Comparison of ENCODE assay signal across 1 cellular context in the genomic region with DNA sequence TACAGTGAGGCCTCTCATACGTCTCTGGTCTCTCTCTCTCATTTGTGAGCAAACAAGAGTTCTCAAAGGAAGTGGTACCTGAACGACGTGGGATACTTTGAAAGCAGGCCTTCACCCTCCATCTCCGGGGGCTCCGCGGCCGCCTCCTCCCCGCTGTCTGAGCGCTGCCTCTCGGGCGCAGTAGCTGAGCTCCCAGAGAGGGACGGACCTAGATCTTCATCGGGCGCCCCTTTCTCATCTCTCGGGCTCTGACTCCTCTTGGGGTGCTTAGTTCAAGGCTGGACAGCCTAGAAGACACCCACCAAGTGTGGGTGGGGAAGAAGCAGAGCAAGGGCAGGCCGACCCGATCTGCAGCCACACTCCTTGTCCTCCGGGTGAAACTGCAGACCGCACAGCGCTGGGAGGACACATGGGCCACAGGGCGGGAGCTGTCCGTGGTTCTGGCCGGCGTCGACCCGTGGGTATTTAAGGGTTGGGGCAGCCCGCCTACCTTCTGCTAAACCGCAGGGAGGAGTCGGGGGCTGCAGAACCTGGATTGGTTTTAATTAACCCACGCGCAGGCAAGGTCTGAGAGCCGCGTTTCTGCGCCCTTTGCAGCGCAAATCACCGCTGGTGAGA.
TF ChIP-seq lines count a peak whose summit lies in the region.

No MANE protein-coding gene starts in this region.

TF ChIP-seq in HepG2, 621 proteins besides CTCF, POLR2A, EP300 and RAD21 (continued from another document and continues in another):
- peak; percentile 57 for TF ChIP-seq TEAD3 (CRISPR knock-in tag; optimal IDR thresholded peaks at IDR 0.05; ENCODE audit: borderline replicate concordance)
- no peak for TF ChIP-seq GZF1 (CRISPR knock-in tag; IDR thresholded peaks at IDR 0.05)
- TF ChIP-seq, protein P1, sequence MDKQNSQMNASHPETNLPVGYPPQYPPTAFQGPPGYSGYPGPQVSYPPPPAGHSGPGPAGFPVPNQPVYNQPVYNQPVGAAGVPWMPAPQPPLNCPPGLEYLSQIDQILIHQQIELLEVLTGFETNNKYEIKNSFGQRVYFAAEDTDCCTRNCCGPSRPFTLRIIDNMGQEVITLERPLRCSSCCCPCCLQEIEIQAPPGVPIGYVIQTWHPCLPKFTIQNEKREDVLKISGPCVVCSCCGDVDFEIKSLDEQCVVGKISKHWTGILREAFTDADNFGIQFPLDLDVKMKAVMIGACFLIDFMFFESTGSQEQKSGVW (CRISPR knock-in tag; IDR thresholded peaks at IDR 0.05; ENCODE audit: borderline replicate concordance) = no peak
- TF ChIP-seq ATF7-NPFF (CRISPR knock-in tag; IDR thresholded peaks at IDR 0.05; ENCODE audit: low read depth) = peak; percentile 50; the same call in 1 of the 2 replicates
- no peak for TF ChIP-seq FOXA3 (CRISPR knock-in tag; IDR thresholded peaks at IDR 0.05)
- TF ChIP-seq, protein P2, sequence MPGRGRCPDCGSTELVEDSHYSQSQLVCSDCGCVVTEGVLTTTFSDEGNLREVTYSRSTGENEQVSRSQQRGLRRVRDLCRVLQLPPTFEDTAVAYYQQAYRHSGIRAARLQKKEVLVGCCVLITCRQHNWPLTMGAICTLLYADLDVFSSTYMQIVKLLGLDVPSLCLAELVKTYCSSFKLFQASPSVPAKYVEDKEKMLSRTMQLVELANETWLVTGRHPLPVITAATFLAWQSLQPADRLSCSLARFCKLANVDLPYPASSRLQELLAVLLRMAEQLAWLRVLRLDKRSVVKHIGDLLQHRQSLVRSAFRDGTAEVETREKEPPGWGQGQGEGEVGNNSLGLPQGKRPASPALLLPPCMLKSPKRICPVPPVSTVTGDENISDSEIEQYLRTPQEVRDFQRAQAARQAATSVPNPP (CRISPR knock-in tag; IDR thresholded peaks at IDR 0.05) = no peak
- TF ChIP-seq, protein P3, sequence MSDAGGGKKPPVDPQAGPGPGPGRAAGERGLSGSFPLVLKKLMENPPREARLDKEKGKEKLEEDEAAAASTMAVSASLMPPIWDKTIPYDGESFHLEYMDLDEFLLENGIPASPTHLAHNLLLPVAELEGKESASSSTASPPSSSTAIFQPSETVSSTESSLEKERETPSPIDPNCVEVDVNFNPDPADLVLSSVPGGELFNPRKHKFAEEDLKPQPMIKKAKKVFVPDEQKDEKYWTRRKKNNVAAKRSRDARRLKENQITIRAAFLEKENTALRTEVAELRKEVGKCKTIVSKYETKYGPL (CRISPR knock-in tag; IDR thresholded peaks at IDR 0.05) = peak; percentile 65; the same call in 1 of the 2 replicates
- TF ChIP-seq ZNF775 (CRISPR knock-in tag; IDR thresholded peaks at IDR 0.05; ENCODE audit: borderline replicate concordance) = no peak
- no peak for TF ChIP-seq FOXJ3 (CRISPR knock-in tag; IDR thresholded peaks at IDR 0.05; ENCODE audit: borderline replicate concordance)
- no peak for TF ChIP-seq ZFP41 (CRISPR knock-in tag; IDR thresholded peaks at IDR 0.05; ENCODE audit: borderline replicate concordance)
- no peak for TF ChIP-seq NR2F6 (IDR thresholded peaks at IDR 0.05)
- 0 out of 2 replicates have a peak, but pooled peaks have one; percentile 32 for TF ChIP-seq NR2F6 (CRISPR knock-in tag; IDR thresholded peaks at IDR 0.05)
- TF ChIP-seq, protein P4, sequence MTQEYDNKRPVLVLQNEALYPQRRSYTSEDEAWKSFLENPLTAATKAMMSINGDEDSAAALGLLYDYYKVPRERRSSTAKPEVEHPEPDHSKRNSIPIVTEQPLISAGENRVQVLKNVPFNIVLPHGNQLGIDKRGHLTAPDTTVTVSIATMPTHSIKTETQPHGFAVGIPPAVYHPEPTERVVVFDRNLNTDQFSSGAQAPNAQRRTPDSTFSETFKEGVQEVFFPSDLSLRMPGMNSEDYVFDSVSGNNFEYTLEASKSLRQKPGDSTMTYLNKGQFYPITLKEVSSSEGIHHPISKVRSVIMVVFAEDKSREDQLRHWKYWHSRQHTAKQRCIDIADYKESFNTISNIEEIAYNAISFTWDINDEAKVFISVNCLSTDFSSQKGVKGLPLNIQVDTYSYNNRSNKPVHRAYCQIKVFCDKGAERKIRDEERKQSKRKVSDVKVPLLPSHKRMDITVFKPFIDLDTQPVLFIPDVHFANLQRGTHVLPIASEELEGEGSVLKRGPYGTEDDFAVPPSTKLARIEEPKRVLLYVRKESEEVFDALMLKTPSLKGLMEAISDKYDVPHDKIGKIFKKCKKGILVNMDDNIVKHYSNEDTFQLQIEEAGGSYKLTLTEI (CRISPR knock-in tag; conservative IDR thresholded peaks at IDR 0.05) = no peak
- TF ChIP-seq MIER2 (CRISPR knock-in tag; IDR thresholded peaks at IDR 0.05) = peak; percentile 98
- TF ChIP-seq, protein P5, sequence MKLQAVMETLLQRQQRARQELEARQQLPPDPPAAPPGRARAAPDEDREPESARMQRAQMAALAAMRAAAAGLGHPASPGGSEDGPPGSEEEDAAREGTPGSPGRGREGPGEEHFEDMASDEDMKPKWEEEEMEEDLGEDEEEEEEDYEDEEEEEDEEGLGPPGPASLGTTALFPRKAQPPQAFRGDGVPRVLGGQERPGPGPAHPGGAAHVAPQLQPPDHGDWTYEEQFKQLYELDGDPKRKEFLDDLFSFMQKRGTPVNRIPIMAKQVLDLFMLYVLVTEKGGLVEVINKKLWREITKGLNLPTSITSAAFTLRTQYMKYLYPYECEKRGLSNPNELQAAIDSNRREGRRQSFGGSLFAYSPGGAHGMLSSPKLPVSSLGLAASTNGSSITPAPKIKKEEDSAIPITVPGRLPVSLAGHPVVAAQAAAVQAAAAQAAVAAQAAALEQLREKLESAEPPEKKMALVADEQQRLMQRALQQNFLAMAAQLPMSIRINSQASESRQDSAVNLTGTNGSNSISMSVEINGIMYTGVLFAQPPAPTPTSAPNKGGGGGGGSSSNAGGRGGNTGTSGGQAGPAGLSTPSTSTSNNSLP (IDR thresholded peaks at IDR 0.05; ENCODE audit: low read depth, low read length) = no peak
- no peak for TF ChIP-seq TCF7L2 (IDR thresholded peaks at IDR 0.05; ENCODE audit: low read depth, low read length)
- TF ChIP-seq, protein P6, sequence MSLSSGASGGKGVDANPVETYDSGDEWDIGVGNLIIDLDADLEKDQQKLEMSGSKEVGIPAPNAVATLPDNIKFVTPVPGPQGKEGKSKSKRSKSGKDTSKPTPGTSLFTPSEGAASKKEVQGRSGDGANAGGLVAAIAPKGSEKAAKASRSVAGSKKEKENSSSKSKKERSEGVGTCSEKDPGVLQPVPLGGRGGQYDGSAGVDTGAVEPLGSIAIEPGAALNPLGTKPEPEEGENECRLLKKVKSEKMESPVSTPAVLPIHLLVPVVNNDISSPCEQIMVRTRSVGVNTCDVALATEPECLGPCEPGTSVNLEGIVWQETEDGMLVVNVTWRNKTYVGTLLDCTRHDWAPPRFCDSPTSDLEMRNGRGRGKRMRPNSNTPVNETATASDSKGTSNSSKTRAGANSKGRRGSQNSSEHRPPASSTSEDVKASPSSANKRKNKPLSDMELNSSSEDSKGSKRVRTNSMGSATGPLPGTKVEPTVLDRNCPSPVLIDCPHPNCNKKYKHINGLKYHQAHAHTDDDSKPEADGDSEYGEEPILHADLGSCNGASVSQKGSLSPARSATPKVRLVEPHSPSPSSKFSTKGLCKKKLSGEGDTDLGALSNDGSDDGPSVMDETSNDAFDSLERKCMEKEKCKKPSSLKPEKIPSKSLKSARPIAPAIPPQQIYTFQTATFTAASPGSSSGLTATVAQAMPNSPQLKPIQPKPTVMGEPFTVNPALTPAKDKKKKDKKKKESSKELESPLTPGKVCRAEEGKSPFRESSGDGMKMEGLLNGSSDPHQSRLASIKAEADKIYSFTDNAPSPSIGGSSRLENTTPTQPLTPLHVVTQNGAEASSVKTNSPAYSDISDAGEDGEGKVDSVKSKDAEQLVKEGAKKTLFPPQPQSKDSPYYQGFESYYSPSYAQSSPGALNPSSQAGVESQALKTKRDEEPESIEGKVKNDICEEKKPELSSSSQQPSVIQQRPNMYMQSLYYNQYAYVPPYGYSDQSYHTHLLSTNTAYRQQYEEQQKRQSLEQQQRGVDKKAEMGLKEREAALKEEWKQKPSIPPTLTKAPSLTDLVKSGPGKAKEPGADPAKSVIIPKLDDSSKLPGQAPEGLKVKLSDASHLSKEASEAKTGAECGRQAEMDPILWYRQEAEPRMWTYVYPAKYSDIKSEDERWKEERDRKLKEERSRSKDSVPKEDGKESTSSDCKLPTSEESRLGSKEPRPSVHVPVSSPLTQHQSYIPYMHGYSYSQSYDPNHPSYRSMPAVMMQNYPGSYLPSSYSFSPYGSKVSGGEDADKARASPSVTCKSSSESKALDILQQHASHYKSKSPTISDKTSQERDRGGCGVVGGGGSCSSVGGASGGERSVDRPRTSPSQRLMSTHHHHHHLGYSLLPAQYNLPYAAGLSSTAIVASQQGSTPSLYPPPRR (CRISPR knock-in tag; IDR thresholded peaks at IDR 0.05; ENCODE audit: borderline replicate concordance) = no peak
- TF ChIP-seq RARG (CRISPR knock-in tag; IDR thresholded peaks at IDR 0.05; ENCODE audit: low read depth) = no peak
- no peak for TF ChIP-seq JUND (CRISPR knock-in tag; IDR thresholded peaks at IDR 0.05)
- TF ChIP-seq, protein P7, sequence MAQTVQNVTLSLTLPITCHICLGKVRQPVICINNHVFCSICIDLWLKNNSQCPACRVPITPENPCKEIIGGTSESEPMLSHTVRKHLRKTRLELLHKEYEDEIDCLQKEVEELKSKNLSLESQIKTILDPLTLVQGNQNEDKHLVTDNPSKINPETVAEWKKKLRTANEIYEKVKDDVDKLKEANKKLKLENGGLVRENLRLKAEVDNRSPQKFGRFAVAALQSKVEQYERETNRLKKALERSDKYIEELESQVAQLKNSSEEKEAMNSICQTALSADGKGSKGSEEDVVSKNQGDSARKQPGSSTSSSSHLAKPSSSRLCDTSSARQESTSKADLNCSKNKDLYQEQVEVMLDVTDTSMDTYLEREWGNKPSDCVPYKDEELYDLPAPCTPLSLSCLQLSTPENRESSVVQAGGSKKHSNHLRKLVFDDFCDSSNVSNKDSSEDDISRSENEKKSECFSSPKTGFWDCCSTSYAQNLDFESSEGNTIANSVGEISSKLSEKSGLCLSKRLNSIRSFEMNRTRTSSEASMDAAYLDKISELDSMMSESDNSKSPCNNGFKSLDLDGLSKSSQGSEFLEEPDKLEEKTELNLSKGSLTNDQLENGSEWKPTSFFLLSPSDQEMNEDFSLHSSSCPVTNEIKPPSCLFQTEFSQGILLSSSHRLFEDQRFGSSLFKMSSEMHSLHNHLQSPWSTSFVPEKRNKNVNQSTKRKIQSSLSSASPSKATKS (CRISPR knock-in tag; IDR thresholded peaks at IDR 0.05) = no peak
- TF ChIP-seq, protein P8, sequence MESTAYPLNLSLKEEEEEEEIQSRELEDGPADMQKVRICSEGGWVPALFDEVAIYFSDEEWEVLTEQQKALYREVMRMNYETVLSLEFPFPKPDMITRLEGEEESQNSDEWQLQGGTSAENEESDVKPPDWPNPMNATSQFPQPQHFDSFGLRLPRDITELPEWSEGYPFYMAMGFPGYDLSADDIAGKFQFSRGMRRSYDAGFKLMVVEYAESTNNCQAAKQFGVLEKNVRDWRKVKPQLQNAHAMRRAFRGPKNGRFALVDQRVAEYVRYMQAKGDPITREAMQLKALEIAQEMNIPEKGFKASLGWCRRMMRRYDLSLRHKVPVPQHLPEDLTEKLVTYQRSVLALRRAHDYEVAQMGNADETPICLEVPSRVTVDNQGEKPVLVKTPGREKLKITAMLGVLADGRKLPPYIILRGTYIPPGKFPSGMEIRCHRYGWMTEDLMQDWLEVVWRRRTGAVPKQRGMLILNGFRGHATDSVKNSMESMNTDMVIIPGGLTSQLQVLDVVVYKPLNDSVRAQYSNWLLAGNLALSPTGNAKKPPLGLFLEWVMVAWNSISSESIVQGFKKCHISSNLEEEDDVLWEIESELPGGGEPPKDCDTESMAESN (CRISPR knock-in tag; conservative IDR thresholded peaks at IDR 0.05) = no peak
- TF ChIP-seq ISX (CRISPR knock-in tag; conservative IDR thresholded peaks at IDR 0.05) = peak; percentile 67; the same call in 1 of the 2 replicates
- TF ChIP-seq BHLHE40 (IDR thresholded peaks at IDR 0.05; ENCODE audit: low read length) = no peak
- TF ChIP-seq PTBP1 (IDR thresholded peaks at IDR 0.05; ENCODE audit: low read depth, low read length, poor library complexity, severe bottlenecking) = no peak
- TF ChIP-seq, protein P9, sequence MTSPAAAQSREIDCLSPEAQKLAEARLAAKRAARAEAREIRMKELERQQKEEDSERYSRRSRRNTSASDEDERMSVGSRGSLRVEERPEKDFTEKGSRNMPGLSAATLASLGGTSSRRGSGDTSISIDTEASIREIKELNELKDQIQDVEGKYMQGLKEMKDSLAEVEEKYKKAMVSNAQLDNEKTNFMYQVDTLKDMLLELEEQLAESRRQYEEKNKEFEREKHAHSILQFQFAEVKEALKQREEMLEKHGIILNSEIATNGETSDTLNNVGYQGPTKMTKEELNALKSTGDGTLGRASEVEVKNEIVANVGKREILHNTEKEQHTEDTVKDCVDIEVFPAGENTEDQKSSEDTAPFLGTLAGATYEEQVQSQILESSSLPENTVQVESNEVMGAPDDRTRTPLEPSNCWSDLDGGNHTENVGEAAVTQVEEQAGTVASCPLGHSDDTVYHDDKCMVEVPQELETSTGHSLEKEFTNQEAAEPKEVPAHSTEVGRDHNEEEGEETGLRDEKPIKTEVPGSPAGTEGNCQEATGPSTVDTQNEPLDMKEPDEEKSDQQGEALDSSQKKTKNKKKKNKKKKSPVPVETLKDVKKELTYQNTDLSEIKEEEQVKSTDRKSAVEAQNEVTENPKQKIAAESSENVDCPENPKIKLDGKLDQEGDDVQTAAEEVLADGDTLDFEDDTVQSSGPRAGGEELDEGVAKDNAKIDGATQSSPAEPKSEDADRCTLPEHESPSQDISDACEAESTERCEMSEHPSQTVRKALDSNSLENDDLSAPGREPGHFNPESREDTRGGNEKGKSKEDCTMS (CRISPR knock-in tag; conservative IDR thresholded peaks at IDR 0.05) = peak; percentile 85; the same call in 1 of the 2 replicates
- TF ChIP-seq NFIC (IDR thresholded peaks at IDR 0.05; ENCODE audit: low read length) = no peak
- no peak for TF ChIP-seq SYNCRIP (IDR thresholded peaks at IDR 0.05; ENCODE audit: insufficient read depth, low read depth, low read length)
- TF ChIP-seq ZKSCAN5 (CRISPR knock-in tag; IDR thresholded peaks at IDR 0.05) = no peak
- no peak for TF ChIP-seq RBM39 (IDR thresholded peaks at IDR 0.05; ENCODE audit: low read depth, low read length, poor library complexity, severe bottlenecking)
- TF ChIP-seq, protein P10, sequence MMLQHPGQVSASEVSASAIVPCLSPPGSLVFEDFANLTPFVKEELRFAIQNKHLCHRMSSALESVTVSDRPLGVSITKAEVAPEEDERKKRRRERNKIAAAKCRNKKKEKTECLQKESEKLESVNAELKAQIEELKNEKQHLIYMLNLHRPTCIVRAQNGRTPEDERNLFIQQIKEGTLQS (CRISPR knock-in tag; IDR thresholded peaks at IDR 0.05) = no peak
- peak; percentile 49 for TF ChIP-seq ZNF781 (CRISPR knock-in tag; IDR thresholded peaks at IDR 0.05; ENCODE audit: borderline replicate concordance, not compliant biosample characterization)
